18 cellular contexts compared by ENCODE assay signal in genomic region chr4:89196745-89197144, GRCh38.
DNase-seq lines count a peak whose midpoint lies in the region; ATAC-seq, FAIRE-seq and TF ChIP-seq lines count a peak whose summit lies in the region.
"Had no signal": no experiment of that assay in that cellular context is flagged by ENCODE, and none has a peak within 500 bp of the region (broad histone marks: within the 10 kb centered on the region; RNA-seq: fewer than 3 reads in every experiment).

No MANE protein-coding gene starts in this region.

- H3K27ac Mint-ChIP-seq in chondrocyte (ENCODE audit: unreplicated experiment), result peak overlapping the region; percentile 59
- H3K27ac Mint-ChIP-seq: activated naive CD4-positive, alpha-beta T cell treated with anti-CD3 and anti-CD28 coated beads, Interleukin-2, amount 10 ng/mL, durations not matched to agents 7 days and 5 days; CD4-positive, CD25-positive, alpha-beta regulatory T cell; naive thymus-derived CD8-positive, alpha-beta T cell had no signal

- DNase-seq in A549 (ENCODE audit: low read depth in 1 of 2, low spot score in 1 of 2), result peak; percentile 3 to 89
- DNase-seq in chondrocyte (ENCODE audit: low spot score), result no peak
- no peak for DNase-seq in left colon
- DNase-seq in HPDE6-E6E7 (ENCODE audit: extremely low spot score), result no peak
- no peak for DNase-seq in aorta
- no peak for DNase-seq in mesenteric fat pad (ENCODE audit: low spot score)
- DNase-seq: activated naive CD4-positive, alpha-beta T cell treated with anti-CD3 and anti-CD28 coated beads, Interleukin-2, amount 10 ng/mL, durations not matched to agents 7 days and 5 days; CD4-positive, CD25-positive, alpha-beta regulatory T cell; EL; hypothalamus; left ventricle myocardium inferior; naive thymus-derived CD8-positive, alpha-beta T cell; NCI-H1694 treated with DMSO at 0.1 percent for 48 hours; stomach; T-helper 9 cell had no signal

- TF ChIP-seq RAD21 in A549 (conservative IDR thresholded peaks at IDR 0.05 in 1 of 2, IDR thresholded peaks at IDR 0.05 in 1 of 2), result no peak

- no peak for TF ChIP-seq POLR2A in A549 (IDR thresholded peaks at IDR 0.05; ENCODE audit: low read length)

- no peaks in the 10 kb centered on the region for H4K20me1 ChIP-seq in KMS-11 (ENCODE audit: insufficient read depth)

- intact Hi-C loops in left colon (cut with DNase I, micrococcal nuclease) (no loop called here), aorta (cut with DNase I) (no loop called here)

- H3K9me3 Mint-ChIP-seq in chondrocyte (ENCODE audit: low read depth), result no peaks in the 10 kb centered on the region
- H3K9me3 Mint-ChIP-seq: activated naive CD4-positive, alpha-beta T cell treated with anti-CD3 and anti-CD28 coated beads, Interleukin-2, amount 10 ng/mL, durations not matched to agents 7 days and 5 days; naive thymus-derived CD8-positive, alpha-beta T cell had no signal

- H3K36me3 ChIP-seq in KMS-11 (ENCODE audit: insufficient read depth), result no peaks in the 10 kb centered on the region
- no peaks in the 10 kb centered on the region for H3K36me3 ChIP-seq in aorta (ENCODE audit: control insufficient read depth in 1 of 2, insufficient read depth in 2 of 2, low read length in 1 of 2)
- H3K36me3 ChIP-seq: left ventricle myocardium inferior, stomach had no signal

- WGBS in A549 (ENCODE audit: missing lambda C conversion rate), result 0% methylated on average over 2 of the region's 2 CpGs
- 19% methylated on average over 2 of the region's 2 CpGs for WGBS in aorta, 2 donors

- H3K27me3 ChIP-seq in KMS-11 (ENCODE audit: insufficient read depth, low read depth) (no peaks in the 10 kb centered on the region), aorta (ENCODE audit: control insufficient read depth in 1 of 2, insufficient read depth in 2 of 2, low read length in 1 of 2) (no peaks in the 10 kb centered on the region)
- H3K27me3 ChIP-seq: stomach had no signal

- 0 out of 3 replicates have a peak, but pooled peaks cover 1% of the 10 kb centered on the region for H3K9me3 ChIP-seq in A549
- no peaks in the 10 kb centered on the region for H3K9me3 ChIP-seq in aorta (ENCODE audit: control insufficient read depth, low read length)
- H3K9me3 ChIP-seq: left ventricle myocardium inferior, stomach had no signal

- peaks cover 21% of the 10 kb centered on the region for H3K4me1 Mint-ChIP-seq in chondrocyte (ENCODE audit: low read depth)
- H3K4me1 Mint-ChIP-seq: activated naive CD4-positive, alpha-beta T cell treated with anti-CD3 and anti-CD28 coated beads, Interleukin-2, amount 10 ng/mL, durations not matched to agents 7 days and 5 days; CD4-positive, CD25-positive, alpha-beta regulatory T cell; naive thymus-derived CD8-positive, alpha-beta T cell had no signal

- H3K4me3 ChIP-seq in A549 (no peak overlapping the region), KMS-11 (IDR thresholded peaks at IDR 0.05; ENCODE audit: insufficient read depth, low read depth, low read length) (no peak overlapping the region), aorta (ENCODE audit: low read length in 2 of 2) (no peak overlapping the region)
- H3K4me3 ChIP-seq: left ventricle myocardium inferior, stomach had no signal

- no peaks in the 10 kb centered on the region for H3K27me3 Mint-ChIP-seq in chondrocyte (ENCODE audit: low read depth)

- peak overlapping the region; percentile 27 for H2AFZ ChIP-seq in KMS-11 (ENCODE audit: low read depth)

- CTCF ChIA-PET in A549 (lab: Yijun Ruan, JAX), result no interaction called here

- POLR2A ChIA-PET in A549 (lab: Yijun Ruan, JAX), result no interaction called here

- peak overlapping the region; percentile 62 to 74; a peak in 5 of 6 replicates for H3K27ac ChIP-seq in A549
- peak overlapping the region; percentile 53 for H3K27ac ChIP-seq in KMS-11
- no peak overlapping the region for H3K27ac ChIP-seq in aorta (ENCODE audit: low read depth in 1 of 2, low read length in 2 of 2)
- H3K27ac ChIP-seq: left ventricle myocardium inferior had no signal

- no peak overlapping the region for H3K4me3 Mint-ChIP-seq in chondrocyte (ENCODE audit: unreplicated experiment)
- H3K4me3 Mint-ChIP-seq: activated naive CD4-positive, alpha-beta T cell treated with anti-CD3 and anti-CD28 coated beads, Interleukin-2, amount 10 ng/mL, durations not matched to agents 7 days and 5 days; CD4-positive, CD25-positive, alpha-beta regulatory T cell; naive thymus-derived CD8-positive, alpha-beta T cell had no signal

- H3K4me2 ChIP-seq in A549 (peak overlapping the region; percentile 64), KMS-11 (peak overlapping the region; percentile 26; the same call in 1 of the 2 replicates)

- H3K9ac ChIP-seq in KMS-11, result peak overlapping the region; percentile 4; the same call in 1 of the 2 replicates

- no peak for TF ChIP-seq CTCF in A549 (IDR thresholded peaks at IDR 0.05)
- no peak for TF ChIP-seq CTCF in KMS-11 (conservative IDR thresholded peaks at IDR 0.05; ENCODE audit: low read depth, low read length)
- no peak for TF ChIP-seq CTCF in chondrocyte (IDR thresholded peaks at IDR 0.05)

- no peak for FAIRE-seq in A549 (lab: Jason Lieb, UNC)

- H3K36me3 Mint-ChIP-seq in chondrocyte (ENCODE audit: low read depth), result no peaks in the 10 kb centered on the region
- H3K36me3 Mint-ChIP-seq: activated naive CD4-positive, alpha-beta T cell treated with anti-CD3 and anti-CD28 coated beads, Interleukin-2, amount 10 ng/mL, durations not matched to agents 7 days and 5 days; CD4-positive, CD25-positive, alpha-beta regulatory T cell had no signal

- H3K4me1 ChIP-seq in A549 (peaks cover 39% of the 10 kb centered on the region), KMS-11 (ENCODE audit: low read depth, poor library complexity, severe bottlenecking) (peaks cover 24% of the 10 kb centered on the region), aorta (ENCODE audit: control insufficient read depth in 1 of 2, insufficient read depth in 2 of 2, low read length in 2 of 2) (no peaks in the 10 kb centered on the region)
- H3K4me1 ChIP-seq: left ventricle myocardium inferior had no signal

- peak; percentile 47 to 58; a peak in 2 of 5 replicates for TF ChIP-seq EP300 in A549 (IDR thresholded peaks at IDR 0.05)

- H3K79me2 ChIP-seq in KMS-11 (ENCODE audit: insufficient read depth, low read depth), result no peaks in the 10 kb centered on the region

- ATAC-seq in A549 (peak; percentile 85 to 94; a peak in 5 of 6 replicates), left colon (peak; percentile 90), aorta (ENCODE audit: low FRiP score) (no peak), GM19452 (IDR thresholded peaks at IDR 0.05; ENCODE audit: unreplicated experiment) (no peak)
- ATAC-seq: activated CD4-positive, CD25-positive, alpha-beta regulatory T cell treated with anti-CD3 and anti-CD28 coated beads, Interleukin-2, amount 50 U/mL, for 24 hours; naive thymus-derived CD8-positive, alpha-beta T cell had no signal

TF ChIP-seq in A549, 52 proteins besides CTCF, POLR2A, EP300 and RAD21:
- peak; percentile 23 for TF ChIP-seq MAFK (IDR thresholded peaks at IDR 0.05; ENCODE audit: partially characterized antibody)
- 0 out of 2 replicates have a peak, but pooled peaks have one; percentile 47 for TF ChIP-seq MAX (IDR thresholded peaks at IDR 0.05)
- no peak for TF ChIP-seq USF2 (IDR thresholded peaks at IDR 0.05)
- TF ChIP-seq CEBPB (IDR thresholded peaks at IDR 0.05), result peak in 1 of 2 experiments; percentile 60; a peak in 2 of 4 replicates
- TF ChIP-seq JUN (IDR thresholded peaks at IDR 0.05), result peak; percentile 25 to 37; a peak in 1 of 5 replicates
- TF ChIP-seq E2F6 (IDR thresholded peaks at IDR 0.05; ENCODE audit: borderline replicate concordance, low read depth), result no peak
- no peak for TF ChIP-seq HES2 (IDR thresholded peaks at IDR 0.05)
- TF ChIP-seq JUNB (IDR thresholded peaks at IDR 0.05), result peak; percentile 38; the same call in 1 of the 2 replicates
- no peak for TF ChIP-seq HDAC2 (IDR thresholded peaks at IDR 0.05)
- TF ChIP-seq ATOH8 (CRISPR knock-in tag; IDR thresholded peaks at IDR 0.05; ENCODE audit: low read depth), result no peak
- no peak for TF ChIP-seq NR3C1 (IDR thresholded peaks at IDR 0.05)
- no peak for TF ChIP-seq FOSL2 (IDR thresholded peaks at IDR 0.05)
- TF ChIP-seq FOSL2 (CRISPR knock-in tag; IDR thresholded peaks at IDR 0.05), result peak; percentile 68; the same call in 1 of the 2 replicates
- no peak for TF ChIP-seq SMC3 (IDR thresholded peaks at IDR 0.05)
- TF ChIP-seq GATA3 (IDR thresholded peaks at IDR 0.05; ENCODE audit: borderline replicate concordance), result peak; percentile 67; the same call in 1 of the 2 replicates

Comparison
In these comparisons a context has a peak if more than half of its experiments do, and no peak if none do; other contexts are left out.
1. ATAC-seq: peak in A549 (2 of 2) and left colon (single experiment); none in aorta (single experiment) and GM19452 (single experiment).
2. DNase-seq: peak in A549 (2 of 2); none in chondrocyte (single experiment), left colon (0 of 2), HPDE6-E6E7 (single experiment), aorta (0 of 2) and mesenteric fat pad (single experiment).
3. H3K27ac ChIP-seq: peak in A549 (2 of 2) and KMS-11 (single experiment); none in aorta (0 of 2).